In genomic region chr4:190107766-190108485, GRCh38 we compare ENCODE assay signal across 13 cellular contexts. TPM values are rescaled to one million over a fixed set of nuclear protein-coding genes. Genes with fewer than 3 reads are reported as not detected.
DNase-seq lines count a peak whose midpoint lies in the region; ATAC-seq and TF ChIP-seq lines count a peak whose summit lies in the region.
"Not testable (repeated sequence)": the region's sequence is repeated elsewhere in the genome, so short reads cannot be mapped to it uniquely, and the experiment has no call there.
"Had no signal": no experiment of that assay in that cellular context is flagged by ENCODE, and none has a peak within 500 bp of the region (broad histone marks: within the 10 kb centered on the region; RNA-seq: fewer than 3 reads in every experiment).

No MANE protein-coding gene starts in this region.

- not testable (repeated sequence) for H3K9me3 ChIP-seq in Karpas-422 (ENCODE audit: low read length); aorta (ENCODE audit: control insufficient read depth, low read length)

- not testable (repeated sequence) for H3K4me3 Mint-ChIP-seq in osteocyte (ENCODE audit: unreplicated experiment); stimulated activated effector memory CD8-positive, alpha-beta T cell treated with anti-CD3 and anti-CD28 coated beads, Interleukin-12 subunit alpha, Interleukin-12 subunit beta, amount 100 ng/mL, for 72 hours

- intact Hi-C loops in aorta (cut with DNase I), result not testable (repeated sequence)

- not testable (repeated sequence) for H3K9me3 Mint-ChIP-seq in osteocyte (ENCODE audit: unreplicated experiment); stimulated activated effector memory CD8-positive, alpha-beta T cell treated with anti-CD3 and anti-CD28 coated beads, Interleukin-12 subunit alpha, Interleukin-12 subunit beta, amount 100 ng/mL, for 72 hours

- 42 to 48% methylated on average over 2 of the region's 2 CpGs for WGBS in aorta, 2 donors

- H2AFZ ChIP-seq in Karpas-422 (ENCODE audit: low read length), result not testable (repeated sequence)

- not testable (repeated sequence) for H3K4me1 ChIP-seq in Karpas-422 (ENCODE audit: low read length); aorta (ENCODE audit: control insufficient read depth in 1 of 2, insufficient read depth in 2 of 2, low read length in 2 of 2)

- H4K20me1 ChIP-seq in Karpas-422 (ENCODE audit: insufficient read depth, low read depth, low read length), result not testable (repeated sequence)

- H3K27ac ChIP-seq in Karpas-422 (ENCODE audit: low read length); aorta (ENCODE audit: low read depth in 1 of 2, low read length in 2 of 2): not testable (repeated sequence)

- peak; percentile 60 for ATAC-seq in stimulated activated effector memory CD8-positive, alpha-beta T cell treated with anti-CD3 and anti-CD28 coated beads, Interleukin-12 subunit alpha, Interleukin-12 subunit beta, amount 100 ng/mL, for 72 hours
- ATAC-seq in aorta (ENCODE audit: low FRiP score), result peak; percentile 88

- H3K36me3 Mint-ChIP-seq in osteocyte (ENCODE audit: unreplicated experiment); stimulated activated effector memory CD8-positive, alpha-beta T cell treated with anti-CD3 and anti-CD28 coated beads, Interleukin-12 subunit alpha, Interleukin-12 subunit beta, amount 100 ng/mL, for 72 hours: not testable (repeated sequence)

- H3K27ac Mint-ChIP-seq in osteocyte (ENCODE audit: unreplicated experiment); stimulated activated effector memory CD8-positive, alpha-beta T cell treated with anti-CD3 and anti-CD28 coated beads, Interleukin-12 subunit alpha, Interleukin-12 subunit beta, amount 100 ng/mL, for 72 hours: not testable (repeated sequence)

- not testable (repeated sequence) for TF ChIP-seq CTCF in osteocyte (IDR thresholded peaks at IDR 0.05)

- H3K9ac ChIP-seq in Karpas-422 (ENCODE audit: low read length), result not testable (repeated sequence)

- H3K79me2 ChIP-seq in Karpas-422 (ENCODE audit: low read length), result not testable (repeated sequence)

- not testable (repeated sequence) for H3K36me3 ChIP-seq in Karpas-422 (ENCODE audit: insufficient read depth, low read length); aorta (ENCODE audit: control insufficient read depth in 1 of 2, insufficient read depth in 2 of 2, low read length in 1 of 2)

- H3K27me3 Mint-ChIP-seq in osteocyte (ENCODE audit: unreplicated experiment), result not testable (repeated sequence)

- not testable (repeated sequence) for H3K4me1 Mint-ChIP-seq in osteocyte (ENCODE audit: unreplicated experiment); stimulated activated effector memory CD8-positive, alpha-beta T cell treated with anti-CD3 and anti-CD28 coated beads, Interleukin-12 subunit alpha, Interleukin-12 subunit beta, amount 100 ng/mL, for 72 hours

- H3K4me3 ChIP-seq in Karpas-422 (ENCODE audit: low read length); aorta (ENCODE audit: low read length in 2 of 2): not testable (repeated sequence)

- DNase-seq in COLO829 (ENCODE audit: low spot score) (peak; percentile 0), Karpas-422 (peak; percentile 40), dedifferentiated amniotic fluid mesenchymal stem cell (ENCODE audit: extremely low spot score) (peak; percentile 17), inferior parietal cortex (ENCODE audit: extremely low spot score) (peak; percentile 2), osteocyte (ENCODE audit: extremely low spot score, unreplicated experiment) (peak; percentile 87), aorta (peak in 1 of 2 donors; percentile 33)
- DNase-seq in activated CD8-positive, alpha-beta memory T cell treated with anti-CD3 and anti-CD28 coated beads, Interleukin-2, amount 50 U/mL, for 4 hours, result peak; percentile 7
- DNase-seq in stimulated activated effector memory CD8-positive, alpha-beta T cell treated with anti-CD3 and anti-CD28 coated beads, Interleukin-12 subunit alpha, Interleukin-12 subunit beta, amount 100 ng/mL, for 72 hours (ENCODE audit: low spot score in 2 of 2), result peak in 1 of 2 donors; percentile 50

- not testable (repeated sequence) for H3K4me2 ChIP-seq in Karpas-422 (ENCODE audit: low read depth, low read length, poor library complexity, severe bottlenecking)

- H3K9me2 ChIP-seq in Karpas-422 (replicated peaks; ENCODE audit: insufficient read depth, low read length), result not testable (repeated sequence)

- H3K27me3 ChIP-seq in Karpas-422 (ENCODE audit: low read length); aorta (ENCODE audit: control insufficient read depth in 1 of 2, insufficient read depth in 2 of 2, low read length in 1 of 2): not testable (repeated sequence)

RNA-seq across cellular contexts. Expression of gene DBET, which starts 43.6 kb away (rescaled TPM):
- total RNA-seq in Karpas-422 (2014; rRNA removed; shearing (Covaris generic); ENCODE audit: low replicate concordance), result not detected in 2 replicates
- not detected in 2 replicates for total RNA-seq in osteocyte
- total RNA-seq in aorta, result not detected
- polyA plus RNA-seq in aorta, result not detected
- total RNA-seq: A673, GM23248, M059J, OCI-LY7, RPMI7951 had no signal
- polyA plus RNA-seq: GM23248 had no signal
